In the genomic region with DNA sequence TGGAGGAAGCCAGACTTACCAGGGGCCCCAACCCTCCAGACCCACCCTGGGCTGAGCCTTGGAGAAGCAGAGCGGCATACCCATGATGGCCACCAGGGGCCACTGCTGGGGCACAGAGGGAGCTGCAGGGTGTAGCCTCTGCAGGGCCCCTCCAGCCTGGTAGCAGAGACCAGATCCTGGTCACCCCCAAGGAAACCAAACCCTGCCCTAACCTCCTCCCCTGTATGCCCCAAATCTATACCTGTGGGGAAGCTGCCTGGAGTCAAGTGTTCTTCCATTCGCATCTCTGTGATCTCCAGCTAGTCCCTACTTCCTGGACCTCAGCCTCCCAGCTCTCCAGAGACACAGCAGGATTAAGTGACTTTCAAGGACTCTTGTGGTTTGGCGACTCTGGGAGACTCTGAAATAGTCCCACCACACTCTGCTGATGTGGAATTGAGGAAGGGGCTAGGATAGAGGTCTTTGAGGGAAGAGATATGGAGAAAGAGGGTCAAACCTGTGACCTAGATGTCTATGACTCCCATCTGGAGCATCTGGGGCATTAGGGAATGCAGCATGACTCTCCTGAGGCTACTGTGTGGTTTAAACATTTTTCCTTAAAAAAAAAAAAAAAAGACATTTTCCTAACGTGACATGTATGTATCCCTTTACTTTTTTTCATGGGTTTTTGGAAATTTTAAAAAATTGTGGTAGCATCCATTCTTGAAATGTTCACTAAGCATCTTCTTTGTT, we compare ENCODE assay signal across 1 cellular context.
TF ChIP-seq lines count a peak whose summit lies in the region.

No MANE protein-coding gene starts in this region.

TF ChIP-seq in GM12878, 131 proteins besides CTCF, POLR2A, EP300 and RAD21 (continued from another document):
- TF ChIP-seq, protein P1, sequence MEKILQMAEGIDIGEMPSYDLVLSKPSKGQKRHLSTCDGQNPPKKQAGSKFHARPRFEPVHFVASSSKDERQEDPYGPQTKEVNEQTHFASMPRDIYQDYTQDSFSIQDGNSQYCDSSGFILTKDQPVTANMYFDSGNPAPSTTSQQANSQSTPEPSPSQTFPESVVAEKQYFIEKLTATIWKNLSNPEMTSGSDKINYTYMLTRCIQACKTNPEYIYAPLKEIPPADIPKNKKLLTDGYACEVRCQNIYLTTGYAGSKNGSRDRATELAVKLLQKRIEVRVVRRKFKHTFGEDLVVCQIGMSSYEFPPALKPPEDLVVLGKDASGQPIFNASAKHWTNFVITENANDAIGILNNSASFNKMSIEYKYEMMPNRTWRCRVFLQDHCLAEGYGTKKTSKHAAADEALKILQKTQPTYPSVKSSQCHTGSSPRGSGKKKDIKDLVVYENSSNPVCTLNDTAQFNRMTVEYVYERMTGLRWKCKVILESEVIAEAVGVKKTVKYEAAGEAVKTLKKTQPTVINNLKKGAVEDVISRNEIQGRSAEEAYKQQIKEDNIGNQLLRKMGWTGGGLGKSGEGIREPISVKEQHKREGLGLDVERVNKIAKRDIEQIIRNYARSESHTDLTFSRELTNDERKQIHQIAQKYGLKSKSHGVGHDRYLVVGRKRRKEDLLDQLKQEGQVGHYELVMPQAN (conservative IDR thresholded peaks at IDR 0.05) = no peak
- TF ChIP-seq YY1 (IDR thresholded peaks at IDR 0.05; ENCODE audit: low read depth, low read length) = 0 out of 2 replicates have a peak, but pooled peaks have one; percentile 56
- TF ChIP-seq, protein P2, sequence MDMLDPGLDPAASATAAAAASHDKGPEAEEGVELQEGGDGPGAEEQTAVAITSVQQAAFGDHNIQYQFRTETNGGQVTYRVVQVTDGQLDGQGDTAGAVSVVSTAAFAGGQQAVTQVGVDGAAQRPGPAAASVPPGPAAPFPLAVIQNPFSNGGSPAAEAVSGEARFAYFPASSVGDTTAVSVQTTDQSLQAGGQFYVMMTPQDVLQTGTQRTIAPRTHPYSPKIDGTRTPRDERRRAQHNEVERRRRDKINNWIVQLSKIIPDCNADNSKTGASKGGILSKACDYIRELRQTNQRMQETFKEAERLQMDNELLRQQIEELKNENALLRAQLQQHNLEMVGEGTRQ (IDR thresholded peaks at IDR 0.05; ENCODE audit: borderline replicate concordance, low read depth, low read length) = no peak
- TF ChIP-seq SMARCA5 (IDR thresholded peaks at IDR 0.05) = 0 out of 2 replicates have a peak, but pooled peaks have one; percentile 23
